20 cellular contexts compared by ENCODE assay signal in genomic region chr1:220003015-220003414, GRCh38. TPM values are rescaled to one million over a fixed set of nuclear protein-coding genes. Genes with fewer than 3 reads are reported as not detected.
DNase-seq lines count a peak whose midpoint lies in the region; ATAC-seq, FAIRE-seq and TF ChIP-seq lines count a peak whose summit lies in the region.
"Had no signal": no experiment of that assay in that cellular context is flagged by ENCODE, and none has a peak within 500 bp of the region (broad histone marks: within the 10 kb centered on the region; RNA-seq: fewer than 3 reads in every experiment).

No MANE protein-coding gene starts in this region.

- intact Hi-C loops in activated CD4-positive, alpha-beta T cell treated with anti-CD3 and anti-CD28 coated beads for 36 hours (cut with DNase I, micrococcal nuclease): no loop called here
- intact Hi-C loops in HepG2 (cut with micrococcal nuclease; ENCODE audit: unreplicated experiment) (no loop called here), right lobe of liver (cut with DNase I) (no loop called here)
- intact Hi-C loops in activated T-helper 1 cell treated with anti-CD3 and anti-CD28 coated beads, Interleukin-12 subunit alpha, Interleukin-12 subunit beta, Interleukin-2, Interleukin-4 antibody, amounts not matched to agents 30 ng/mL and 10 ng/mL and 1 ng/mL, durations not matched to agents 14 hours and 24 hours and 36 hours (cut with micrococcal nuclease): no loop called here

- TF ChIP-seq RAD21 in HepG2 (CRISPR knock-in tag; IDR thresholded peaks at IDR 0.05): no peak

- H3K9me3 ChIP-seq in HepG2 (ENCODE audit: low read length) (no peaks in the 10 kb centered on the region), right lobe of liver (no peaks in the 10 kb centered on the region)
- H3K9me3 ChIP-seq: BLaER1 treated with 17β-estradiol and CSF1 and Interleukin-3, amounts not matched to agents 10 nM and 100 nM; HAP-1 had no signal

- no peak for TF ChIP-seq EP300 in HepG2 (IDR thresholded peaks at IDR 0.05; ENCODE audit: low read depth in 2 of 2, low read length in 2 of 2)
- no peak for TF ChIP-seq EP300 in HepG2 (CRISPR knock-in tag; IDR thresholded peaks at IDR 0.05; ENCODE audit: borderline replicate concordance)

- in situ Hi-C loops in HepG2 (cut with HindIII; ENCODE audit: extremely low pct_ligation_motif_present, low pct_unique_long_range_greater_than_20kb): no loop called here

- H3K27ac ChIP-seq in HepG2 (ENCODE audit: extremely low read length, insufficient read depth, low read length) (no peak overlapping the region), right lobe of liver (no peak overlapping the region)
- H3K27ac ChIP-seq: BLaER1 treated with 17β-estradiol and CSF1 and Interleukin-3, amounts not matched to agents 10 nM and 100 nM; GM23248 had no signal

- no peaks in the 10 kb centered on the region for H3K9me3 Mint-ChIP-seq in activated CD4-positive, alpha-beta T cell treated with anti-CD3 and anti-CD28 coated beads for 36 hours (ENCODE audit: low read depth)
- no peaks in the 10 kb centered on the region for H3K9me3 Mint-ChIP-seq in activated T-helper 1 cell treated with anti-CD3 and anti-CD28 coated beads, Interleukin-12 subunit alpha, Interleukin-12 subunit beta, Interleukin-2, Interleukin-4 antibody, amounts not matched to agents 30 ng/mL and 10 ng/mL and 1 ng/mL, durations not matched to agents 14 hours and 24 hours and 36 hours
- H3K9me3 Mint-ChIP-seq in stimulated activated effector memory CD8-positive, alpha-beta T cell treated with anti-CD3 and anti-CD28 coated beads, Interleukin-12 subunit alpha, Interleukin-12 subunit beta, amount 100 ng/mL, for 72 hours: no peaks in the 10 kb centered on the region
- H3K9me3 Mint-ChIP-seq: CD8-positive, alpha-beta T cell had no signal

- no peaks in the 10 kb centered on the region for H4K20me1 ChIP-seq in HepG2 (ENCODE audit: insufficient read depth, low read length)

- FAIRE-seq in HepG2 (lab: Jason Lieb, UNC): no peak
- FAIRE-seq: GM12878 had no signal

- H3K4me3 Mint-ChIP-seq in activated CD4-positive, alpha-beta T cell treated with anti-CD3 and anti-CD28 coated beads for 36 hours: no peak overlapping the region
- no peak overlapping the region for H3K4me3 Mint-ChIP-seq in activated T-helper 1 cell treated with anti-CD3 and anti-CD28 coated beads, Interleukin-12 subunit alpha, Interleukin-12 subunit beta, Interleukin-2, Interleukin-4 antibody, amounts not matched to agents 30 ng/mL and 10 ng/mL and 1 ng/mL, durations not matched to agents 14 hours and 24 hours and 36 hours
- no peak overlapping the region for H3K4me3 Mint-ChIP-seq in stimulated activated effector memory CD8-positive, alpha-beta T cell treated with anti-CD3 and anti-CD28 coated beads, Interleukin-12 subunit alpha, Interleukin-12 subunit beta, amount 100 ng/mL, for 72 hours
- H3K4me3 Mint-ChIP-seq: B cell; CD8-positive, alpha-beta T cell had no signal

- no peak for DNase-seq in activated CD4-positive, alpha-beta T cell treated with anti-CD3 and anti-CD28 coated beads for 36 hours
- DNase-seq in activated CD4-positive, alpha-beta T cell treated with anti-CD3 and anti-CD28 coated beads for 48 hours: no peak
- DNase-seq in HepG2 (ENCODE audit: low spot score) (no peak), right lobe of liver (no peak), NCI-H526 (lab: John Stamatoyannopoulos, UW) (no peak), NCI-H510A (lab: John Stamatoyannopoulos, UW) (no peak)
- DNase-seq in activated T-helper 1 cell treated with anti-CD3 and anti-CD28 coated beads, Interleukin-12 subunit alpha, Interleukin-12 subunit beta, Interleukin-2, Interleukin-4 antibody, amounts not matched to agents 30 ng/mL and 10 ng/mL and 1 ng/mL, durations not matched to agents 14 hours and 24 hours and 36 hours (ENCODE audit: low spot score): no peak
- no peak for DNase-seq in stimulated activated effector memory CD8-positive, alpha-beta T cell treated with anti-CD3 and anti-CD28 coated beads, Interleukin-12 subunit alpha, Interleukin-12 subunit beta, amount 100 ng/mL, for 72 hours (ENCODE audit: low spot score in 2 of 2)
- DNase-seq: 8988T; Calu3; CD8-positive, alpha-beta T cell; DMS 273 treated with DMSO at 0.1 percent for 48 hours; DMS53; DND-41; EL; GM23248 had no signal

- H3K4me1 ChIP-seq in HepG2 (ENCODE audit: insufficient read depth, low read length): no peaks in the 10 kb centered on the region
- H3K4me1 ChIP-seq in right lobe of liver: peaks cover 0 to 16% (median 0%) of the 10 kb centered on the region in 4 donors
- H3K4me1 ChIP-seq: HAP-1 had no signal

- POLR2A ChIA-PET in activated CD4-positive, alpha-beta T cell treated with anti-CD3 and anti-CD28 coated beads for 36 hours (lab: Charles Lee): no interaction called here
- POLR2A ChIA-PET in HepG2 (lab: Yijun Ruan, JAX): no interaction called here

- CTCF ChIA-PET in activated CD4-positive, alpha-beta T cell treated with anti-CD3 and anti-CD28 coated beads for 36 hours (lab: Charles Lee): no interaction called here
- CTCF ChIA-PET in HepG2 (lab: Yijun Ruan, JAX; ENCODE audit: low intra/inter-chr PET ratio, low total read pairs): no interaction called here

- TF ChIP-seq POLR2A in HepG2 (IDR thresholded peaks at IDR 0.05; ENCODE audit: insufficient read depth in 1 of 2, low read depth in 2 of 2, low read length in 2 of 2) (no peak), right lobe of liver (IDR thresholded peaks at IDR 0.05) (no peak)

- no peaks in the 10 kb centered on the region for H3K27me3 Mint-ChIP-seq in activated CD4-positive, alpha-beta T cell treated with anti-CD3 and anti-CD28 coated beads for 36 hours
- no peaks in the 10 kb centered on the region for H3K27me3 Mint-ChIP-seq in activated T-helper 1 cell treated with anti-CD3 and anti-CD28 coated beads, Interleukin-12 subunit alpha, Interleukin-12 subunit beta, Interleukin-2, Interleukin-4 antibody, amounts not matched to agents 30 ng/mL and 10 ng/mL and 1 ng/mL, durations not matched to agents 14 hours and 24 hours and 36 hours (ENCODE audit: insufficient read depth)
- H3K27me3 Mint-ChIP-seq: B cell had no signal

- H3K4me3 ChIP-seq in HepG2 (replicated peaks in 1 of 3; ENCODE audit: insufficient read depth in 1 of 3, low read depth in 2 of 3, low read length in 3 of 3) (no peak overlapping the region), right lobe of liver (no peak overlapping the region)
- H3K4me3 ChIP-seq: BLaER1 treated with 17β-estradiol and CSF1 and Interleukin-3, amounts not matched to agents 10 nM and 100 nM; GM12878; GM23248; HAP-1 had no signal

- H3K27me3 ChIP-seq in HepG2 (ENCODE audit: control insufficient read depth in 1 of 2, insufficient read depth in 2 of 2, low read length in 2 of 2) (no peaks in the 10 kb centered on the region), right lobe of liver (no peaks in the 10 kb centered on the region)
- H3K27me3 ChIP-seq: BLaER1 treated with 17β-estradiol and CSF1 and Interleukin-3, amounts not matched to agents 10 nM and 100 nM had no signal

- H3K4me2 ChIP-seq in HepG2 (ENCODE audit: low read depth, low read length): no peak overlapping the region
- H3K4me2 ChIP-seq: BLaER1 treated with 17β-estradiol and CSF1 and Interleukin-3, amounts not matched to agents 10 nM and 100 nM had no signal

- no peaks in the 10 kb centered on the region for H3K79me2 ChIP-seq in HepG2 (ENCODE audit: insufficient read depth, low read length)

- BruUV-seq in HepG2 (replicated peaks; lab: Mats Ljungman, UMichigan): no TSS peak

- H3K36me3 ChIP-seq in HepG2 (replicated peaks in 1 of 2; ENCODE audit: control insufficient read depth in 1 of 2, insufficient read depth in 2 of 2, low read length in 2 of 2): peaks cover 10 to 69% of the 10 kb centered on the region in 2 experiments
- peaks cover 0 to 46% (median 15%) of the 10 kb centered on the region in 4 donors for H3K36me3 ChIP-seq in right lobe of liver

- peaks cover 48% of the 10 kb centered on the region for H3K36me3 Mint-ChIP-seq in activated CD4-positive, alpha-beta T cell treated with anti-CD3 and anti-CD28 coated beads for 36 hours (ENCODE audit: low read depth)
- H3K36me3 Mint-ChIP-seq in activated T-helper 1 cell treated with anti-CD3 and anti-CD28 coated beads, Interleukin-12 subunit alpha, Interleukin-12 subunit beta, Interleukin-2, Interleukin-4 antibody, amounts not matched to agents 30 ng/mL and 10 ng/mL and 1 ng/mL, durations not matched to agents 14 hours and 24 hours and 36 hours (ENCODE audit: low read depth): peaks cover 37% of the 10 kb centered on the region
- H3K36me3 Mint-ChIP-seq in stimulated activated effector memory CD8-positive, alpha-beta T cell treated with anti-CD3 and anti-CD28 coated beads, Interleukin-12 subunit alpha, Interleukin-12 subunit beta, amount 100 ng/mL, for 72 hours: peaks cover 100% of the 10 kb centered on the region

- WGBS in HepG2 (ENCODE audit: low lambda C conversion rate): 100% methylated on average over 1 of the region's 1 CpG
- 91% methylated on average over 1 of the region's 1 CpG for WGBS in right lobe of liver (ENCODE audit: insufficient coverage, low coverage, low lambda C conversion rate, missing lambda C conversion rate)

- TF ChIP-seq CTCF in HepG2 (CRISPR knock-in tag; IDR thresholded peaks at IDR 0.05) (no peak), right lobe of liver (IDR thresholded peaks at IDR 0.05) (no peak)

- peaks cover 2% of the 10 kb centered on the region for H3K4me1 Mint-ChIP-seq in activated CD4-positive, alpha-beta T cell treated with anti-CD3 and anti-CD28 coated beads for 36 hours
- peaks cover 23% of the 10 kb centered on the region for H3K4me1 Mint-ChIP-seq in activated T-helper 1 cell treated with anti-CD3 and anti-CD28 coated beads, Interleukin-12 subunit alpha, Interleukin-12 subunit beta, Interleukin-2, Interleukin-4 antibody, amounts not matched to agents 30 ng/mL and 10 ng/mL and 1 ng/mL, durations not matched to agents 14 hours and 24 hours and 36 hours (ENCODE audit: low read depth)
- H3K4me1 Mint-ChIP-seq in stimulated activated effector memory CD8-positive, alpha-beta T cell treated with anti-CD3 and anti-CD28 coated beads, Interleukin-12 subunit alpha, Interleukin-12 subunit beta, amount 100 ng/mL, for 72 hours: peaks cover 5% of the 10 kb centered on the region
- H3K4me1 Mint-ChIP-seq: B cell had no signal

- no peak overlapping the region for H3K9ac ChIP-seq in HepG2 (ENCODE audit: insufficient read depth, low read depth, low read length)
- H3K9ac ChIP-seq: BLaER1 treated with 17β-estradiol and CSF1 and Interleukin-3, amounts not matched to agents 10 nM and 100 nM; GM23248 had no signal

- H3K27ac Mint-ChIP-seq in activated CD4-positive, alpha-beta T cell treated with anti-CD3 and anti-CD28 coated beads for 36 hours: peak overlapping the region; percentile 47
- peak overlapping the region; percentile 23 for H3K27ac Mint-ChIP-seq in activated T-helper 1 cell treated with anti-CD3 and anti-CD28 coated beads, Interleukin-12 subunit alpha, Interleukin-12 subunit beta, Interleukin-2, Interleukin-4 antibody, amounts not matched to agents 30 ng/mL and 10 ng/mL and 1 ng/mL, durations not matched to agents 14 hours and 24 hours and 36 hours
- H3K27ac Mint-ChIP-seq in stimulated activated effector memory CD8-positive, alpha-beta T cell treated with anti-CD3 and anti-CD28 coated beads, Interleukin-12 subunit alpha, Interleukin-12 subunit beta, amount 100 ng/mL, for 72 hours: peak overlapping the region; percentile 82
- H3K27ac Mint-ChIP-seq: B cell; CD8-positive, alpha-beta T cell had no signal

- no peak for ATAC-seq in activated CD4-positive, alpha-beta T cell treated with anti-CD3 and anti-CD28 coated beads for 36 hours
- ATAC-seq in HepG2 (no peak), right lobe of liver (no peak)
- ATAC-seq in stimulated activated effector memory CD8-positive, alpha-beta T cell treated with anti-CD3 and anti-CD28 coated beads, Interleukin-12 subunit alpha, Interleukin-12 subunit beta, amount 100 ng/mL, for 72 hours: no peak
- ATAC-seq: CD8-positive, alpha-beta T cell; GM12878 had no signal

- H2AFZ ChIP-seq in HepG2 (ENCODE audit: low read length): no peak overlapping the region
- H2AFZ ChIP-seq: GM23248 had no signal

RNA-seq across cellular contexts. Expression of gene EPRS1, which starts 43.3 kb away (rescaled TPM):
- total RNA-seq in activated CD4-positive, alpha-beta T cell treated with anti-CD3 and anti-CD28 coated beads for 36 hours: 100 to 1,000 TPM; 229 to 301 TPM
- total RNA-seq in HepG2 (2016; rRNA removed; fragmentation: Illumina TruSeq; extraction: Trizol) (124 and 194 TPM in 2 replicates), right lobe of liver (10 to 100 TPM; 30.2 to 45.1 (median 36.8) TPM)
- total RNA-seq in HepG2 (2016; cell fraction: cytosol; rRNA removed; fragmentation: Illumina TruSeq; extraction: Trizol; ENCODE audit: low read depth): 16.7 and 18.1 TPM in 2 replicates
- total RNA-seq in HepG2 (2016; cell fraction: insoluble cytoplasmic fraction; rRNA removed; fragmentation: Illumina TruSeq; extraction: Trizol): 119 and 184 TPM in 2 replicates
- total RNA-seq in HepG2 (2016; cell fraction: membrane; rRNA removed; fragmentation: Illumina TruSeq; extraction: Trizol): 23.3 and 32.3 TPM in 2 replicates
- total RNA-seq in HepG2 (2016; cell fraction: nucleus; rRNA removed; fragmentation: Illumina TruSeq; extraction: Trizol): 87.3 and 93.5 TPM in 2 replicates
- polyA plus RNA-seq in HepG2 (2011; rRNA removed): 67.5 and 86.1 TPM in 2 replicates
- polyA plus RNA-seq in HepG2 (2011; cell fraction: cytosol; rRNA removed): 20.0 and 26.9 TPM in 2 replicates
- polyA plus RNA-seq in HepG2 (2011; cell fraction: nucleus; rRNA removed): 13.1 and 18.8 TPM in 2 replicates
- polyA plus RNA-seq in HepG2 (2012): 70.1 and 74.9 TPM in 2 replicates
- polyA plus RNA-seq in HepG2 (2016; cell fraction: cytosol; fragmentation: Illumina TruSeq; extraction: Trizol; ENCODE audit: low read depth): 4.8 and 6.3 TPM in 2 replicates
- polyA plus RNA-seq in HepG2 (2016; cell fraction: insoluble cytoplasmic fraction; fragmentation: Illumina TruSeq; extraction: Trizol; ENCODE audit: low read depth): 140 and 143 TPM in 2 replicates
- polyA plus RNA-seq in HepG2 (2016; cell fraction: membrane; fragmentation: Illumina TruSeq; extraction: Trizol; ENCODE audit: low read depth): 13.9 and 18.0 TPM in 2 replicates
- polyA plus RNA-seq in HepG2 (2016; cell fraction: nucleus; fragmentation: Illumina TruSeq; extraction: Trizol; ENCODE audit: insufficient read depth, low read depth): 83.9 and 84.1 TPM in 2 replicates
- polyA minus RNA-seq in HepG2 (2011; rRNA and poly(A)+ RNA removed; ENCODE audit: low replicate concordance): 61.0 and 121 TPM in 2 replicates
- 68.1 and 86.3 TPM in 2 replicates for polyA minus RNA-seq in HepG2 (2011; cell fraction: cytosol; rRNA and poly(A)+ RNA removed)
- polyA minus RNA-seq in HepG2 (2011; cell fraction: nucleus; rRNA and poly(A)+ RNA removed): 60.3 and 73.6 TPM in 2 replicates
- 176 and 188 TPM in 2 replicates for total RNA-seq in activated T-helper 1 cell treated with anti-CD3 and anti-CD28 coated beads, Interleukin-12 subunit alpha, Interleukin-12 subunit beta, Interleukin-2, Interleukin-4 antibody, amounts not matched to agents 30 ng/mL and 10 ng/mL and 1 ng/mL, durations not matched to agents 14 hours and 24 hours and 36 hours

Comparison
In these comparisons a context has a peak if more than half of its experiments do, and no peak if none do; other contexts are left out.
1. H3K27ac Mint-ChIP-seq: peak in every context shown above with its lines; median percentile 82 in stimulated activated effector memory CD8-positive, alpha-beta T cell treated with anti-CD3 and anti-CD28 coated beads, Interleukin-12 subunit alpha, Interleukin-12 subunit beta, amount 100 ng/mL, for 72 hours; 47 in activated CD4-positive, alpha-beta T cell treated with anti-CD3 and anti-CD28 coated beads for 36 hours; 23 in activated T-helper 1 cell treated with anti-CD3 and anti-CD28 coated beads, Interleukin-12 subunit alpha, Interleukin-12 subunit beta, Interleukin-2, Interleukin-4 antibody, amounts not matched to agents 30 ng/mL and 10 ng/mL and 1 ng/mL, durations not matched to agents 14 hours and 24 hours and 36 hours.